8 cellular contexts compared by ENCODE assay signal in genomic region chr3:52280046-52280445, GRCh38. TPM values are rescaled to one million over a fixed set of nuclear protein-coding genes. Genes with fewer than 3 reads are reported as not detected.
DNase-seq lines count a peak whose midpoint lies in the region; ATAC-seq and FAIRE-seq lines count a peak whose summit lies in the region.

No MANE protein-coding gene starts in this region.

- peak overlapping the region; percentile 93 for H3K27ac Mint-ChIP-seq in stimulated activated naive CD8-positive, alpha-beta T cell treated with anti-CD3 and anti-CD28 coated beads, Interleukin-15, Interleukin-2, amounts not matched to agents 100 ng/mL and 50 ng/mL, for 24 hours

- H3K4me2 ChIP-seq in mesenchymal stem cell (ENCODE audit: low read length, poor library complexity, severe bottlenecking): no peak overlapping the region

- peaks cover 78% of the 10 kb centered on the region for H3K4me1 Mint-ChIP-seq in stimulated activated naive CD8-positive, alpha-beta T cell treated with anti-CD3 and anti-CD28 coated beads, Interleukin-15, Interleukin-2, amounts not matched to agents 100 ng/mL and 50 ng/mL, for 24 hours (ENCODE audit: low read depth)

- FAIRE-seq in urothelium cell line (lab: Jason Lieb, UNC): no peak

- H2BK120ac ChIP-seq in mesenchymal stem cell (ENCODE audit: low read depth, low read length): no peak overlapping the region

- H2AFZ ChIP-seq in mesenchymal stem cell (ENCODE audit: low read depth, low read length): no peak overlapping the region

- H3K27me3 Mint-ChIP-seq in stimulated activated naive CD8-positive, alpha-beta T cell treated with anti-CD3 and anti-CD28 coated beads, Interleukin-15, Interleukin-2, amounts not matched to agents 100 ng/mL and 50 ng/mL, for 24 hours: no peaks in the 10 kb centered on the region

- peak overlapping the region; percentile 74 for H2AK5ac ChIP-seq in mesenchymal stem cell (ENCODE audit: low read length, severe bottlenecking)

- H3K4me3 ChIP-seq in mesenchymal stem cell (ENCODE audit: insufficient read depth in 1 of 2, low read depth in 1 of 2, low read length in 2 of 2): peak overlapping the region in 1 of 2 experiments; percentile 96

- no peak overlapping the region for H4K8ac ChIP-seq in mesenchymal stem cell (ENCODE audit: low read length)

- H3K9ac ChIP-seq in mesenchymal stem cell (ENCODE audit: low read length): peak overlapping the region; percentile 99

- H3K4me3 Mint-ChIP-seq in stimulated activated naive CD8-positive, alpha-beta T cell treated with anti-CD3 and anti-CD28 coated beads, Interleukin-15, Interleukin-2, amounts not matched to agents 100 ng/mL and 50 ng/mL, for 24 hours: peak overlapping the region; percentile 97

- H3K79me1 ChIP-seq in mesenchymal stem cell (replicated peaks; ENCODE audit: low read length, poor library complexity, severe bottlenecking): peaks cover 7% of the 10 kb centered on the region

- ATAC-seq in stimulated activated naive CD8-positive, alpha-beta T cell treated with anti-CD3 and anti-CD28 coated beads, Interleukin-15, Interleukin-2, amounts not matched to agents 100 U/mL and 50 U/mL, for 24 hours: no peak
- no peak for ATAC-seq in GM19035 (IDR thresholded peaks at IDR 0.05; ENCODE audit: unreplicated experiment)
- ATAC-seq in HG03520 (IDR thresholded peaks at IDR 0.05; ENCODE audit: unreplicated experiment): no peak

- no peaks in the 10 kb centered on the region for H3K9me3 ChIP-seq in mesenchymal stem cell (ENCODE audit: control insufficient read depth, low read length)

- H2BK5ac ChIP-seq in mesenchymal stem cell (ENCODE audit: low read depth, low read length, poor library complexity, severe bottlenecking): no peak overlapping the region

- H2BK12ac ChIP-seq in mesenchymal stem cell (ENCODE audit: low read length in 2 of 2): no peak overlapping the region

- peak overlapping the region; percentile 2 for H3K27ac ChIP-seq in mesenchymal stem cell (ENCODE audit: low read length, poor library complexity, severe bottlenecking)

- no peaks in the 10 kb centered on the region for H3K27me3 ChIP-seq in mesenchymal stem cell (ENCODE audit: control insufficient read depth in 1 of 2, insufficient read depth in 1 of 2, low read length in 2 of 2)

- no peaks in the 10 kb centered on the region for H3K9me3 Mint-ChIP-seq in stimulated activated naive CD8-positive, alpha-beta T cell treated with anti-CD3 and anti-CD28 coated beads, Interleukin-15, Interleukin-2, amounts not matched to agents 100 ng/mL and 50 ng/mL, for 24 hours

- no peak overlapping the region for H3K18ac ChIP-seq in mesenchymal stem cell (ENCODE audit: low read depth in 1 of 2, low read length in 2 of 2)

- peaks cover 18% of the 10 kb centered on the region for H3K4me1 ChIP-seq in mesenchymal stem cell (ENCODE audit: control insufficient read depth, insufficient read depth, low read depth, low read length)

- H3K23ac ChIP-seq in mesenchymal stem cell (ENCODE audit: low read length in 2 of 2): no peak overlapping the region

- H2BK15ac ChIP-seq in mesenchymal stem cell (ENCODE audit: low read depth, poor library complexity, severe bottlenecking): no peak overlapping the region

- H3K36me3 ChIP-seq in mesenchymal stem cell (ENCODE audit: control insufficient read depth in 1 of 2, insufficient read depth in 2 of 2, low read depth in 1 of 2, low read length in 2 of 2): no peaks in the 10 kb centered on the region

- no peak overlapping the region for H3K14ac ChIP-seq in mesenchymal stem cell (ENCODE audit: low read length in 2 of 2)

- 69% methylated on average over 6 of the region's 6 CpGs for WGBS in mesenchymal stem cell

- no peak overlapping the region for H3K4ac ChIP-seq in mesenchymal stem cell (ENCODE audit: low read depth in 1 of 2, low read length in 2 of 2)

- H4K91ac ChIP-seq in mesenchymal stem cell (ENCODE audit: low read length): no peak overlapping the region

- DNase-seq in stimulated activated naive CD8-positive, alpha-beta T cell treated with anti-CD3 and anti-CD28 coated beads, Interleukin-15, Interleukin-2, amounts not matched to agents 100 U/mL and 50 U/mL, for 24 hours: no peak
- DNase-seq in astrocyte of the hippocampus (ENCODE audit: low read depth, low spot score) (peak; percentile 72), mesenchymal stem cell (no peak), urothelium cell line (ENCODE audit: low spot score) (no peak), kidney glomerular epithelial cell (lab: John Stamatoyannopoulos, UW) (no peak)

- peaks cover 37% of the 10 kb centered on the region for H3K36me3 Mint-ChIP-seq in stimulated activated naive CD8-positive, alpha-beta T cell treated with anti-CD3 and anti-CD28 coated beads, Interleukin-15, Interleukin-2, amounts not matched to agents 100 ng/mL and 50 ng/mL, for 24 hours (ENCODE audit: low read depth)

RNA-seq across cellular contexts. Expression of gene WDR82, which starts 1.6 kb away (rescaled TPM):
- polyA plus RNA-seq in mesenchymal stem cell (2013, experiment 1 of 2): 29.2 TPM
- polyA plus RNA-seq in mesenchymal stem cell (2013, experiment 2 of 2): 30.0 TPM

RNA-seq across cellular contexts. Expression of gene GLYCTK, which starts 7.6 kb away (rescaled TPM):
- polyA plus RNA-seq in mesenchymal stem cell (2013, experiment 1 of 2): 2.2 TPM
- 2.4 TPM for polyA plus RNA-seq in mesenchymal stem cell (2013, experiment 2 of 2)

RNA-seq across cellular contexts. Expression of gene PPM1M, which starts 34.5 kb away (rescaled TPM):
- 11.3 TPM for polyA plus RNA-seq in mesenchymal stem cell (2013, experiment 1 of 2)
- polyA plus RNA-seq in mesenchymal stem cell (2013, experiment 2 of 2): 10.9 TPM

RNA-seq across cellular contexts. Expression of gene DNAH1, which starts 36.1 kb away (rescaled TPM):
- polyA plus RNA-seq in mesenchymal stem cell (2013, experiment 1 of 2): 1.0 TPM
- 1.0 TPM for polyA plus RNA-seq in mesenchymal stem cell (2013, experiment 2 of 2)

RNA-seq across cellular contexts. Expression of gene TWF2, which starts 41.1 kb away (rescaled TPM):
- 91.9 TPM for polyA plus RNA-seq in mesenchymal stem cell (2013, experiment 1 of 2)
- 91.8 TPM for polyA plus RNA-seq in mesenchymal stem cell (2013, experiment 2 of 2)
